Comparison of ENCODE assay signal across 13 cellular contexts in the genomic region with DNA sequence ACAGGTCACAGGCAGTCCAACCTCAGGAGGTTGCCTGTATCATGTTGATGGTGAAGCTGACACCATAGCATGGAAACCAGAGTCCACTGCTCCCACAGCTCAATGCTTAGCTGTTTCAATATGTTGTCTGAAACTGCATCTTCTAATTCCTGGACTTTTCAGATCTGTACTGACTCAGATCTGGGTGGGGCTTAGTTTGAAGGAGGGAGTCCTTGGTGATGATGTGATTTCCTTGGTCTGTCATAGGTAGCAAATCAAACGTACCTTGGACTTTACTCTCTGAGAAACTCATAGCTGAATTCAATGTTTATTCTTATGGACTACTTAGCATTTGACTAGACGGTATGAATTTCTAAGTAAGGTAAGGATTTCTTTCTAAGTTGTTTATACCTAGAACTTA.
DNase-seq lines count a peak whose midpoint lies in the region; ATAC-seq, FAIRE-seq and TF ChIP-seq lines count a peak whose summit lies in the region.
"Had no signal": no experiment of that assay in that cellular context is flagged by ENCODE, and none has a peak within 500 bp of the region (broad histone marks: within the 10 kb centered on the region; RNA-seq: fewer than 3 reads in every experiment).

Gene HHLA2 (plus strand): TSS at position 310 of the 400 bp plus-strand sequence. CDS start 55,266 bp downstream, outside the sequence.

- DNase-seq in stimulated activated CD4-positive, alpha-beta T cell treated with anti-CD3 and anti-CD28 coated beads, Interleukin-1b, Interleukin-23, amount 100 ng/mL, for 48 hours, result peak; percentile 48
- DNase-seq in stimulated activated CD4-positive, alpha-beta T cell treated with anti-CD3 and anti-CD28 coated beads, Interleukin-2, amount 100 ng/mL, for 24 hours, result no peak
- no peak for DNase-seq in WERI-Rb-1
- DNase-seq in OCI-M1 (lab: John Stamatoyannopoulos, UW), result no peak
- no peak for DNase-seq in nucleus accumbens (lab: John Stamatoyannopoulos, UW)
- DNase-seq: CD4-positive, CD25-positive, alpha-beta regulatory T cell; mesendoderm; NCI-H1694 treated with DMSO at 0.1 percent for 48 hours; SJCRH30 had no signal

- H3K27me3 ChIP-seq in WERI-Rb-1 (ENCODE audit: insufficient read depth, low read depth, severe bottlenecking), result no peaks in the 10 kb centered on the region
- H3K27me3 ChIP-seq: SJCRH30, vagina had no signal

- ATAC-seq in HG03520 (IDR thresholded peaks at IDR 0.05; ENCODE audit: unreplicated experiment) (peak; percentile 49), HG03280 (IDR thresholded peaks at IDR 0.05; ENCODE audit: unreplicated experiment) (no peak)

- H3K9me3 ChIP-seq in WERI-Rb-1 (ENCODE audit: severe bottlenecking), result no peaks in the 10 kb centered on the region
- H3K9me3 ChIP-seq: SJCRH30, vagina had no signal

- H3K36me3 ChIP-seq in WERI-Rb-1, result no peaks in the 10 kb centered on the region
- H3K36me3 ChIP-seq: SJCRH30, vagina had no signal

- H3K4me3 ChIP-seq in WERI-Rb-1 (ENCODE audit: low read depth, low read length), result no peak within 1 kb of the TSS
- H3K4me3 ChIP-seq: SJCRH30, vagina had no signal

- no peak within 1 kb of the TSS for H3K27ac ChIP-seq in WERI-Rb-1
- H3K27ac ChIP-seq: SJCRH30, vagina had no signal

- FAIRE-seq in colon (lab: Jason Lieb, UNC), result peak; percentile 81

- no peak for TF ChIP-seq CTCF in WERI-Rb-1 (IDR thresholded peaks at IDR 0.05; ENCODE audit: low read depth, low read length)
